18 cellular contexts compared by ENCODE assay signal in genomic region chr3:188194327-188194726, GRCh38. TPM values are rescaled to one million over a fixed set of nuclear protein-coding genes. Genes with fewer than 3 reads are reported as not detected.
DNase-seq lines count a peak whose midpoint lies in the region; ATAC-seq and TF ChIP-seq lines count a peak whose summit lies in the region.
"Had no signal": no experiment of that assay in that cellular context is flagged by ENCODE, and none has a peak within 500 bp of the region (broad histone marks: within the 10 kb centered on the region; RNA-seq: fewer than 3 reads in every experiment).

No MANE protein-coding gene starts in this region.

- DNase-seq in EH (ENCODE audit: low read depth), result peak; percentile 62
- DNase-seq in RPMI7951 (ENCODE audit: low read depth), result peak; percentile 72
- DNase-seq in osteoblast (ENCODE audit: insufficient read length, low spot score, missing footprints), result no peak
- DNase-seq in T-helper 9 cell, result no peak
- no peak for DNase-seq in NAMALWA (ENCODE audit: low spot score)
- no peak for DNase-seq in medulla oblongata (ENCODE audit: extremely low spot score)
- DNase-seq: activated CD4-positive, alpha-beta T cell treated with anti-CD3 and anti-CD28 coated beads, Interleukin-2, amount 50 U/mL, for 1 hour; CD8-positive, alpha-beta memory T cell; GDM1; NCI-H748 treated with DMSO at 0.1 percent for 48 hours; stimulated activated CD4-positive, alpha-beta T cell treated with anti-CD3 and anti-CD28 coated beads, Interleukin-2, amount 100 ng/mL, for 24 hours had no signal

- no peaks in the 10 kb centered on the region for H3K9me3 ChIP-seq in osteoblast (ENCODE audit: low read depth, low read length)

- intact Hi-C loops in dendritic cell treated with granulocyte-macrophage colony-stimulating factor and Interleukin-4, amounts not matched to agents 40 ng/mL and 50 ng/mL, for 4 days (cut with micrococcal nuclease), result loop anchor here (5.0 to 10.0 kb wide), 2 partner anchors 37 to 70 kb away; no protein-coding TSS in a partner anchor

- no peak overlapping the region for H3K4me2 ChIP-seq in osteoblast (ENCODE audit: insufficient read depth, low read length)
- H3K4me2 ChIP-seq: KMS-11 had no signal

- peaks cover 72% of the 10 kb centered on the region for H3K36me3 Mint-ChIP-seq in dendritic cell treated with granulocyte-macrophage colony-stimulating factor and Interleukin-4, amounts not matched to agents 40 ng/mL and 50 ng/mL, for 4 days (ENCODE audit: low read depth)

- H3K4me1 ChIP-seq in osteoblast (ENCODE audit: insufficient read depth, low read length), result peaks cover 25% of the 10 kb centered on the region

- H3K27me3 ChIP-seq in osteoblast (ENCODE audit: insufficient read depth, low read length), result no peaks in the 10 kb centered on the region
- H3K27me3 ChIP-seq: cardiac muscle cell had no signal

- H3K79me2 ChIP-seq in osteoblast (ENCODE audit: insufficient read depth, low read length), result peaks cover 99% of the 10 kb centered on the region

- no peak overlapping the region for H2AFZ ChIP-seq in osteoblast (ENCODE audit: low read length)

- peaks cover 18% of the 10 kb centered on the region for H3K36me3 ChIP-seq in osteoblast (ENCODE audit: insufficient read depth, low read length)
- H3K36me3 ChIP-seq: cardiac muscle cell had no signal

- H4K20me1 ChIP-seq in osteoblast (ENCODE audit: insufficient read depth, low read length), result peaks cover 56% of the 10 kb centered on the region

- no peak for TF ChIP-seq CTCF in osteoblast (IDR thresholded peaks at IDR 0.05; ENCODE audit: extremely low read depth, low read depth, low read length)

- H3K27ac Mint-ChIP-seq in dendritic cell treated with granulocyte-macrophage colony-stimulating factor and Interleukin-4, amounts not matched to agents 40 ng/mL and 50 ng/mL, for 4 days, result peak overlapping the region; percentile 75
- H3K27ac Mint-ChIP-seq: activated naive CD4-positive, alpha-beta T cell treated with anti-CD3 and anti-CD28 coated beads, Interleukin-2, amount 50 U/mL, for 24 hours had no signal

- H3K4me3 ChIP-seq in osteoblast (ENCODE audit: insufficient read depth, low read length), result no peak overlapping the region
- H3K4me3 ChIP-seq: cardiac muscle cell, GM12878 had no signal

- H3K9me3 Mint-ChIP-seq in dendritic cell treated with granulocyte-macrophage colony-stimulating factor and Interleukin-4, amounts not matched to agents 40 ng/mL and 50 ng/mL, for 4 days, result no peaks in the 10 kb centered on the region
- H3K9me3 Mint-ChIP-seq: activated naive CD4-positive, alpha-beta T cell treated with anti-CD3 and anti-CD28 coated beads, Interleukin-2, amount 50 U/mL, for 24 hours; CD8-positive, alpha-beta memory T cell had no signal

- H3K27ac ChIP-seq in osteoblast (ENCODE audit: low read depth, low read length), result peak overlapping the region; percentile 23
- H3K27ac ChIP-seq: cardiac muscle cell, KMS-11 had no signal

- no peak for ATAC-seq in HG03135 (IDR thresholded peaks at IDR 0.05; ENCODE audit: unreplicated experiment)
- ATAC-seq: GM12878, SK-N-SH treated with all-trans-retinoic acid at 6 μM for 48 hours had no signal

- peaks cover 96% of the 10 kb centered on the region for H3K4me1 Mint-ChIP-seq in dendritic cell treated with granulocyte-macrophage colony-stimulating factor and Interleukin-4, amounts not matched to agents 40 ng/mL and 50 ng/mL, for 4 days (ENCODE audit: low read depth)

- peak overlapping the region; percentile 13 for H3K4me3 Mint-ChIP-seq in dendritic cell treated with granulocyte-macrophage colony-stimulating factor and Interleukin-4, amounts not matched to agents 40 ng/mL and 50 ng/mL, for 4 days
- H3K4me3 Mint-ChIP-seq: activated naive CD4-positive, alpha-beta T cell treated with anti-CD3 and anti-CD28 coated beads, Interleukin-2, amount 50 U/mL, for 24 hours; CD8-positive, alpha-beta memory T cell had no signal

- no peaks in the 10 kb centered on the region for H3K27me3 Mint-ChIP-seq in dendritic cell treated with granulocyte-macrophage colony-stimulating factor and Interleukin-4, amounts not matched to agents 40 ng/mL and 50 ng/mL, for 4 days
- H3K27me3 Mint-ChIP-seq: activated naive CD4-positive, alpha-beta T cell treated with anti-CD3 and anti-CD28 coated beads, Interleukin-2, amount 50 U/mL, for 24 hours; CD8-positive, alpha-beta memory T cell had no signal

RNA-seq across cellular contexts. Expression of gene LPP, which starts 40.4 kb away (rescaled TPM):
- total RNA-seq in RPMI7951 (2014; rRNA removed; shearing (Covaris generic)), result 21.3 and 30.2 TPM in 2 replicates
- 73.4 and 77.4 TPM in 2 replicates for total RNA-seq in osteoblast

Comparison
In these comparisons a context has a peak if more than half of its experiments do, and no peak if none do; other contexts are left out.
1. DNase-seq: peak in EH (single experiment) and RPMI7951 (single experiment); none in osteoblast (single experiment), T-helper 9 cell (single experiment), NAMALWA (single experiment) and medulla oblongata (single experiment).